In genomic region chr1:118247593-118247992, GRCh38 we compare ENCODE assay signal across 8 cellular contexts.
DNase-seq lines count a peak whose midpoint lies in the region; ATAC-seq and TF ChIP-seq lines count a peak whose summit lies in the region.

No MANE protein-coding gene starts in this region.

- peak; percentile 39 for TF ChIP-seq CTCF in GM12865 (IDR thresholded peaks at IDR 0.05; ENCODE audit: insufficient read depth, low read depth, low read length, missing control alignments)
- peak; percentile 20 for TF ChIP-seq CTCF in MM.1S (IDR thresholded peaks at IDR 0.05; ENCODE audit: low read length)
- TF ChIP-seq CTCF in astrocyte of the cerebellum (IDR thresholded peaks at IDR 0.05; ENCODE audit: low read depth, low read length, missing control alignments) = peak; percentile 34
- TF ChIP-seq CTCF in neural cell (IDR thresholded peaks at IDR 0.05; ENCODE audit: poor library complexity, severe bottlenecking) = peak; percentile 44

- no peaks in the 10 kb centered on the region for H3K9me3 ChIP-seq in MM.1S (replicated peaks; ENCODE audit: insufficient read depth, low read length)
- no peaks in the 10 kb centered on the region for H3K9me3 ChIP-seq in neural cell (ENCODE audit: low read length)

- H3K4me2 ChIP-seq in MM.1S (ENCODE audit: low read depth, low read length) = no peak overlapping the region
- no peak overlapping the region for H3K4me2 ChIP-seq in neural cell (ENCODE audit: low read length)

- TF ChIP-seq EP300 in neural cell (conservative IDR thresholded peaks at IDR 0.05; ENCODE audit: poor library complexity, severe bottlenecking) = no peak

- in situ Hi-C loops in astrocyte of the cerebellum (cut with HindIII; ENCODE audit: low sequenced_read_pairs) = no loop called here

- H3K27ac ChIP-seq in MM.1S (ENCODE audit: low read length) (no peak overlapping the region), neural cell (ENCODE audit: low read length) (no peak overlapping the region)

- H3F3A ChIP-seq in MM.1S (ENCODE audit: insufficient read depth, low read length) (no peaks in the 10 kb centered on the region; the same call in 1 of the 2 replicates), neural cell (ENCODE audit: insufficient read depth, low read length, poor library complexity, severe bottlenecking) (no peaks in the 10 kb centered on the region)

- H3K9ac ChIP-seq in MM.1S (ENCODE audit: low read length) (no peak overlapping the region), neural cell (ENCODE audit: low read length) (no peak overlapping the region)

- H3K36me3 ChIP-seq in MM.1S (replicated peaks; ENCODE audit: insufficient read depth, low read length) = no peaks in the 10 kb centered on the region
- H3K36me3 ChIP-seq in neural cell (ENCODE audit: insufficient read depth, low read length) = no peaks in the 10 kb centered on the region

- H2AFZ ChIP-seq in MM.1S (ENCODE audit: low read length) = no peak overlapping the region
- H2AFZ ChIP-seq in neural cell (ENCODE audit: low read depth, low read length) = no peak overlapping the region

- 0 out of 2 replicates have a peak, but pooled peaks cover 7% of the 10 kb centered on the region for H3K4me1 ChIP-seq in MM.1S (ENCODE audit: low read length)

- TF ChIP-seq RAD21 in neural cell (conservative IDR thresholded peaks at IDR 0.05) = no peak

- H3K4me3 ChIP-seq in GM12865 (ENCODE audit: low read depth, low read length) (no peak overlapping the region), MM.1S (ENCODE audit: low read length) (no peak overlapping the region), astrocyte of the cerebellum (ENCODE audit: low read depth, low read length) (no peak overlapping the region), neural cell (ENCODE audit: low read length) (no peak overlapping the region)

- no peaks in the 10 kb centered on the region for H4K20me1 ChIP-seq in MM.1S (ENCODE audit: insufficient read depth, low read length)
- H4K20me1 ChIP-seq in neural cell (ENCODE audit: insufficient read depth) = no peaks in the 10 kb centered on the region

- ATAC-seq in HG03457 (IDR thresholded peaks at IDR 0.05; ENCODE audit: unreplicated experiment) = no peak

- DNase-seq in GM12865 (ENCODE audit: low read depth) (peak; percentile 23), MM.1S (no peak), astrocyte of the cerebellum (ENCODE audit: low read depth) (no peak), NOMO-1 treated with DMSO at 0.1 percent for 48 hours (lab: John Stamatoyannopoulos, UW; ENCODE audit: unreplicated experiment) (no peak), C1 segment of cervical spinal cord (lab: John Stamatoyannopoulos, UW) (no peak)
- DNase-seq in activated CD8-positive, alpha-beta memory T cell treated with anti-CD3 and anti-CD28 coated beads for 24 hours = no peak

- H3K27me3 ChIP-seq in MM.1S (replicated peaks; ENCODE audit: insufficient read depth, low read length) (no peaks in the 10 kb centered on the region), neural cell (ENCODE audit: insufficient read depth, low read depth, low read length) (no peaks in the 10 kb centered on the region)

- H3K9me2 ChIP-seq in MM.1S (replicated peaks; ENCODE audit: insufficient read depth, low read length) (no peaks in the 10 kb centered on the region), neural cell (ENCODE audit: insufficient read depth, low read length) (no peaks in the 10 kb centered on the region)

- no peaks in the 10 kb centered on the region for H3K79me2 ChIP-seq in MM.1S (ENCODE audit: low read length)
- H3K79me2 ChIP-seq in neural cell (replicated peaks; ENCODE audit: insufficient read depth, low read length) = no peaks in the 10 kb centered on the region

TF ChIP-seq in neural cell, 6 proteins besides CTCF, POLR2A, EP300 and RAD21:
- TF ChIP-seq SMC3 (conservative IDR thresholded peaks at IDR 0.05; ENCODE audit: poor library complexity) = no peak
- no peak for TF ChIP-seq EZH2 (IDR thresholded peaks at IDR 0.05; ENCODE audit: borderline replicate concordance, insufficient read depth, low read length, poor library complexity, severe bottlenecking)
- no peak for TF ChIP-seq REST (IDR thresholded peaks at IDR 0.05; ENCODE audit: borderline replicate concordance)
- no peak for TF ChIP-seq MXI1 (conservative IDR thresholded peaks at IDR 0.05; ENCODE audit: poor library complexity, severe bottlenecking)
- TF ChIP-seq POLR2AphosphoS5 (IDR thresholded peaks at IDR 0.05) = no peak
- TF ChIP-seq TAF1 (IDR thresholded peaks at IDR 0.05; ENCODE audit: low read depth) = no peak
